In the genomic region with DNA sequence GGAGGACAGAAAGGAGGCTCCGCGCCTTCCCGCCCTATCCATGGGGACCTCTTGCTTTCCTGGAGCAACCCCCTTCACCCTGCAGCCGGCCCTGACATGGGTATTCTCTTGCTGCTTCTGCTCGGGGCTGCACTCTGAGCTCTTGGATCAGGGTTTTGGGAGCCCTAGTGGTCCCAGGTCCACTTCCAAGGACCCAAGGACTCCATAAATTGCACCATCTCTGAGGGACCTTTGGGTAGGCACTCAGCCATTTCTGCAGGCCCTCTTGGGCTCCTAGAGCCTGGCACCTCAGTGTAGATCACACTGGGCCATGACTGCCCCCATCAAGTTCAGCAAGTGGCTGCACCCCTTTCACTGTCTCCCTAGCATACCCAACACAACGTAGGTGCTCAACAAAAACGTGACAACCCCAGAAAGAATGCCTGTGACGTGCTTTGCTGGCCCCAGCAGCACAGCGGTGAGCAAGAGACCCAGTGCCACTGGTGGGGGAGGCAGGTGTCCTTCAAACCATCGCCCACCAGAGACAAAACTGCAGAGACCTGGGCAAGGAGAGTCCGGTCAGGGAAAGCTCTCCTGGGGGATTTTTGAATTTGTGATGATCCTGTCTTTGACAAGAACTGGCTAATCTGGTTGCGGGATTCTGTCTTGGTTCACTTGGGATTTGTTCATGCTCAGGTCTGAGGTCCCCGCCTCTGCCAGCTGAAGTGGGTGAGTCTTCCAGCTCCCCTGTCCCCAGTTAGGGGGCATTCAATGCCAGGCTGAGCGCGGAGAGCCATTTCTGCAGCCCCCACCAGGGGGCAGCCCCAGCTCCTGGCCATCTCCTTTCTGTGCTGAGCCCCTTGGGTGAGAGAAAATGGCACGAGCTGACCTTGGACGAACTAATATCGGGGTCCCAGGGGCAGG, we compare ENCODE assay signal across 8 cellular contexts. TPM values are rescaled to one million over a fixed set of nuclear protein-coding genes. Genes with fewer than 3 reads are reported as not detected.
DNase-seq lines count a peak whose midpoint lies in the region; ATAC-seq and TF ChIP-seq lines count a peak whose summit lies in the region.

No MANE protein-coding gene starts in this region.

- no peak overlapping the region for H3K9ac ChIP-seq in OCI-LY3 (ENCODE audit: low read length)

- H3K27ac ChIP-seq in OCI-LY3 (ENCODE audit: low read length), result no peak overlapping the region

- H3K9me3 Mint-ChIP-seq in activated naive CD4-positive, alpha-beta T cell treated with anti-CD3 and anti-CD28 coated beads, Interleukin-2, amount 50 U/mL, for 72 hours, result no peaks in the 10 kb centered on the region

- TF ChIP-seq CTCF in OCI-LY3 (IDR thresholded peaks at IDR 0.05; ENCODE audit: low read depth, low read length), result peak; percentile 72

- no peaks in the 10 kb centered on the region for H3K9me3 ChIP-seq in OCI-LY3 (ENCODE audit: insufficient read depth, low read length)

- H3K36me3 ChIP-seq in OCI-LY3 (replicated peaks; ENCODE audit: low read depth, low read length), result no peaks in the 10 kb centered on the region

- no peaks in the 10 kb centered on the region for H3K36me3 Mint-ChIP-seq in activated naive CD4-positive, alpha-beta T cell treated with anti-CD3 and anti-CD28 coated beads, Interleukin-2, amount 50 U/mL, for 72 hours

- H3K27ac Mint-ChIP-seq in activated naive CD4-positive, alpha-beta T cell treated with anti-CD3 and anti-CD28 coated beads, Interleukin-2, amount 50 U/mL, for 72 hours, result no peak overlapping the region

- no peaks in the 10 kb centered on the region for H3K4me1 ChIP-seq in OCI-LY3 (ENCODE audit: low read length)

- H3K4me3 ChIP-seq in OCI-LY3 (ENCODE audit: low read length), result no peak overlapping the region

- H3K4me2 ChIP-seq in OCI-LY3 (ENCODE audit: low read length), result 0 out of 2 replicates have a peak overlapping the region, but pooled peaks have one; percentile 29

- ATAC-seq in activated naive CD4-positive, alpha-beta T cell treated with anti-CD3 and anti-CD28 coated beads, Interleukin-2, amount 50 U/mL, for 72 hours, result peak; percentile 46 to 56
- ATAC-seq in left ventricle myocardium superior (peak; percentile 43), HG03045 (IDR thresholded peaks at IDR 0.05; ENCODE audit: unreplicated experiment) (no peak), GM21737 (IDR thresholded peaks at IDR 0.05; ENCODE audit: unreplicated experiment) (no peak)

- intact Hi-C loops in left ventricle myocardium superior (cut with micrococcal nuclease), result no loop called here

- H3K79me2 ChIP-seq in OCI-LY3 (ENCODE audit: low read length), result no peaks in the 10 kb centered on the region

- no peaks in the 10 kb centered on the region for H3K27me3 ChIP-seq in OCI-LY3 (ENCODE audit: low read depth, low read length)

- H4K20me1 ChIP-seq in OCI-LY3 (ENCODE audit: insufficient read depth, low read length), result no peaks in the 10 kb centered on the region

- peak; percentile 48 for DNase-seq in activated gamma-delta T cell treated with Interleukin-2 at 50 U/mL for 16 hours
- DNase-seq in activated gamma-delta T cell (lab: John Stamatoyannopoulos, UW), result no peak
- peak in 1 of 2 donors; percentile 62 for DNase-seq in activated naive CD4-positive, alpha-beta T cell treated with anti-CD3 and anti-CD28 coated beads, Interleukin-2, amount 50 U/mL, for 72 hours (ENCODE audit: low spot score in 2 of 2)
- DNase-seq in left ventricle myocardium superior, result peak; percentile 56
- peak; percentile 27 for DNase-seq in stimulated activated CD4-positive, alpha-beta T cell treated with anti-CD3 and anti-CD28 coated beads, Interleukin-1b, Interleukin-23, amount 100 ng/mL, for 48 hours

- H2AFZ ChIP-seq in OCI-LY3 (ENCODE audit: low read depth, low read length), result no peak overlapping the region

RNA-seq across cellular contexts. Expression of gene RAB11FIP4, which starts 2.5 kb away (rescaled TPM):
- 10 to 100 TPM; 22.5 to 39.0 TPM for total RNA-seq in activated naive CD4-positive, alpha-beta T cell treated with anti-CD3 and anti-CD28 coated beads, Interleukin-2, amount 50 U/mL, for 72 hours
- 15.8 TPM for total RNA-seq in left ventricle myocardium superior

Comparison
In these comparisons a context has a peak if more than half of its experiments do, and no peak if none do; other contexts are left out.
1. ATAC-seq: peak in activated naive CD4-positive, alpha-beta T cell treated with anti-CD3 and anti-CD28 coated beads, Interleukin-2, amount 50 U/mL, for 72 hours (2 of 2) and left ventricle myocardium superior (single experiment); none in HG03045 (single experiment) and GM21737 (single experiment).